Comparison of ENCODE assay signal across 15 cellular contexts in genomic region chr2:32864337-32864736, GRCh38.
A peak's percentile ranks its signal among the peaks of the same experiment; 100 is the strongest.
DNase-seq lines count a peak whose midpoint lies in the region; ATAC-seq and TF ChIP-seq lines count a peak whose summit lies in the region.
"Had no signal": no experiment of that assay in that cellular context is flagged by ENCODE, and none has a peak within 500 bp of the region (broad histone marks: within the 10 kb centered on the region; RNA-seq: fewer than 3 reads in every experiment).

No MANE protein-coding gene starts in this region.

- peaks cover 30% of the 10 kb centered on the region for H3K4me1 ChIP-seq in osteoblast (ENCODE audit: insufficient read depth, low read length)
- H3K4me1 ChIP-seq: gastrocnemius medialis, suprapubic skin had no signal

- no peak for TF ChIP-seq CTCF in brain microvascular endothelial cell (IDR thresholded peaks at IDR 0.05; ENCODE audit: low read depth, low read length, missing control alignments)
- no peak for TF ChIP-seq CTCF in osteoblast (IDR thresholded peaks at IDR 0.05; ENCODE audit: extremely low read depth, low read depth, low read length)

- H3K36me3 ChIP-seq in brain microvascular endothelial cell (replicated peaks) (no peaks in the 10 kb centered on the region), osteoblast (ENCODE audit: insufficient read depth, low read length) (no peaks in the 10 kb centered on the region)
- H3K36me3 ChIP-seq: gastrocnemius medialis, suprapubic skin had no signal

- no peaks in the 10 kb centered on the region for H4K20me1 ChIP-seq in osteoblast (ENCODE audit: insufficient read depth, low read length)

- no peaks in the 10 kb centered on the region for H3K27me3 ChIP-seq in brain microvascular endothelial cell (replicated peaks)
- no peaks in the 10 kb centered on the region for H3K27me3 ChIP-seq in osteoblast (ENCODE audit: insufficient read depth, low read length)
- H3K27me3 ChIP-seq: gastrocnemius medialis, suprapubic skin had no signal

- H3K27ac ChIP-seq in brain microvascular endothelial cell (peak overlapping the region; percentile 88), osteoblast (ENCODE audit: low read depth, low read length) (peak overlapping the region; percentile 85), substantia nigra (ENCODE audit: low read depth, low read length, poor library complexity, severe bottlenecking) (no peak overlapping the region)
- H3K27ac ChIP-seq: C4-2B, gastrocnemius medialis, suprapubic skin had no signal

- peak; percentile 33 for DNase-seq in AG08396 (ENCODE audit: low spot score)
- DNase-seq in HS-5 (ENCODE audit: low read depth): peak; percentile 22
- peak; percentile 43 for DNase-seq in brain microvascular endothelial cell
- DNase-seq in osteoblast (ENCODE audit: insufficient read length, low spot score, missing footprints): no peak
- DNase-seq in substantia nigra (lab: John Stamatoyannopoulos, UW): no peak
- no peak for DNase-seq in SIG-M5 treated with dmso at 0.1 percent for 504 hours (lab: John Stamatoyannopoulos, UW; ENCODE audit: unreplicated experiment)
- DNase-seq: activated CD4-positive, CD25-positive, alpha-beta regulatory T cell; gastrocnemius medialis; NCI-H1105 treated with DMSO at 0.1 percent for 48 hours; NCI-H2227 treated with DMSO at 0.1 percent for 48 hours; occipital lobe had no signal

- H3K9me3 ChIP-seq in osteoblast (ENCODE audit: low read depth, low read length): no peaks in the 10 kb centered on the region
- H3K9me3 ChIP-seq: gastrocnemius medialis, suprapubic skin had no signal

- peak overlapping the region; percentile 68 for H3K4me2 ChIP-seq in osteoblast (ENCODE audit: insufficient read depth, low read length)

- in situ Hi-C loops in brain microvascular endothelial cell (cut with HindIII; ENCODE audit: low pct_ligation_motif_present, low sequenced_read_pairs): no loop called here

- H3K4me3 ChIP-seq in brain microvascular endothelial cell (ENCODE audit: low read depth, low read length) (no peak overlapping the region), osteoblast (ENCODE audit: insufficient read depth, low read length) (no peak overlapping the region)
- H3K4me3 ChIP-seq: gastrocnemius medialis, suprapubic skin had no signal

- ATAC-seq in HG03457 (IDR thresholded peaks at IDR 0.05; ENCODE audit: unreplicated experiment) (no peak), GM18519 (IDR thresholded peaks at IDR 0.05; ENCODE audit: low FRiP score, unreplicated experiment) (no peak)
- ATAC-seq: gastrocnemius medialis had no signal

- H3K79me2 ChIP-seq in osteoblast (ENCODE audit: insufficient read depth, low read length): no peaks in the 10 kb centered on the region

- no peak overlapping the region for H2AFZ ChIP-seq in osteoblast (ENCODE audit: low read length)

Comparison
In these comparisons a context has a peak if more than half of its experiments do, and no peak if none do; other contexts are left out.
1. DNase-seq: peak in AG08396 (single experiment), HS-5 (single experiment) and brain microvascular endothelial cell (single experiment); none in osteoblast (single experiment), substantia nigra (0 of 49) and SIG-M5 treated with dmso at 0.1 percent for 504 hours (single experiment).